In the genomic region with DNA sequence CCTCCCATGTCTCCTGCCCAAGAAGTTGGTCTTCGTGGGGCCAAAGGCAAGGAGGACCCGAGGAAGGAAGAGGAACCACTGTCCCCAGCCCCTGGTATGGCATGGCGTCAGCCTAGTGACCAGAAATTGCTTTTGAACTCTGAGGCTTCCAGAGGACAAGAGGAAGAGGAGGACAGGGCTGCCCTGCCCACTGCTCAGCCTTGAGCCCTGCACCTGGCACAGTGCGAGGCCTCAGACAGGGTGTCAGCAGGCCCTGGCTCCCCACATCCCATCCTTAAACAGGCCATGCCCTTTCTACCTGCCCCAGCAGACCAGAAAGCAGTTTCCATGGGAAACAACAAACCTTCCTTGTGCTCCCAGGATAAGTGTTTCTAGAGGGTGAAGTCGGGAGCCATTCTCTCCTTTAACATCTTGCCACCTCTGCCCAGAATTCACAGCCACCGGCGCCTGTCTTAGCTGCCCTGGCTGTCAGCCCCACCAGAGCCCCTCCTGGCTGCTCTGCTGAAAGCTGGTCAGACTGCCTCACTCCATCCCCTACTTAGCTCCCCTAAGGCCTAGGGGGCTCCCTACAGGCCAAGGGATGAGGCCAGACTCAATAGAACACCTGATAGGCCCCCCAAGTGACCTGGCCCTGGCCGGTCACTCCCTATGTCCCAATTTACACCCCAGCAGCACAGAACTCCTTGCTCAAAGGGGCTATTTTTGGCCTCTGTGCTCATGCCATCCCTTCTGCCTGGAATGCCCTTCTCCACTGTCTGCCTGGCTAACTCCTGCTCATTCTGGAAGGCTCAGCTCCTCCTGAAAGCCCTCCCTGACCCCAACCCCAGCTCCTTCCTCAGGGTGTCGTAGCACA, we compare ENCODE assay signal across 20 cellular contexts. TPM values are rescaled to one million over a fixed set of nuclear protein-coding genes. Genes with fewer than 3 reads are reported as not detected.
DNase-seq lines count a peak whose midpoint lies in the region; ATAC-seq and TF ChIP-seq lines count a peak whose summit lies in the region.
"Had no signal": no experiment of that assay in that cellular context is flagged by ENCODE, and none has a peak within 500 bp of the region (broad histone marks: within the 10 kb centered on the region; RNA-seq: fewer than 3 reads in every experiment).

No MANE protein-coding gene starts in this region.

- no peak overlapping the region for H2AFZ ChIP-seq in mammary epithelial cell (ENCODE audit: low read depth, low read length)
- H2AFZ ChIP-seq: GM23338 had no signal

- ATAC-seq in left lobe of liver, result no peak
- no peak for ATAC-seq in activated T-cell treated with anti-CD3 and anti-CD28 coated beads, Interleukin-2, amount 50 U/mL, for 72 hours (replicated peaks in 1 of 2)
- ATAC-seq: activated CD4-positive, alpha-beta T cell treated with anti-CD3 and anti-CD28 coated beads for 36 hours; GM23338 had no signal

- peaks cover 31% of the 10 kb centered on the region for H3K27me3 Mint-ChIP-seq in activated CD4-positive, alpha-beta T cell treated with anti-CD3 and anti-CD28 coated beads, Interleukin-2, amount 10 ng/mL, durations not matched to agents 24 days and 14 days
- peaks cover 16% of the 10 kb centered on the region for H3K27me3 Mint-ChIP-seq in activated T-cell treated with anti-CD3 and anti-CD28 coated beads, Interleukin-2, amount 50 U/mL, for 72 hours (ENCODE audit: low read depth)

- WGBS in mammary epithelial cell (ENCODE audit: low coverage, missing lambda C conversion rate), result 67% methylated on average over 9 of the region's 9 CpGs

- TF ChIP-seq CTCF in breast epithelium (IDR thresholded peaks at IDR 0.05) (no peak), mammary epithelial cell (conservative IDR thresholded peaks at IDR 0.05 in 1 of 2, IDR thresholded peaks at IDR 0.05 in 1 of 2; ENCODE audit: extremely low read depth in 1 of 2, insufficient read depth in 1 of 2, low read depth in 1 of 2, low read length in 2 of 2) (no peak)

- H3K4me2 ChIP-seq in mammary epithelial cell (ENCODE audit: insufficient read depth, low read depth, low read length) (no peak overlapping the region), skeletal muscle satellite cell (ENCODE audit: low read length) (no peak overlapping the region)
- H3K4me2 ChIP-seq: GM23338 had no signal

- in situ Hi-C loops in mammary epithelial cell (cut with MboI; ENCODE audit: low sequenced_read_pairs in 2 of 2), result no loop called here

- CTCF ChIA-PET in mammary epithelial cell (lab: Charles Lee; ENCODE audit: low non-redundant PET), result interaction anchor here (0.6 kb wide), 1 partner anchor 41 kb away, joined by 12 read pairs; no protein-coding TSS in a partner anchor

- no TSS peak for BruUV-seq in mammary epithelial cell (replicated peaks; lab: Mats Ljungman, UMichigan)

- H3K9me3 Mint-ChIP-seq in activated CD4-positive, alpha-beta T cell treated with anti-CD3 and anti-CD28 coated beads, Interleukin-2, amount 10 ng/mL, durations not matched to agents 24 days and 14 days, result no peaks in the 10 kb centered on the region
- H3K9me3 Mint-ChIP-seq in activated T-cell treated with anti-CD3 and anti-CD28 coated beads, Interleukin-2, amount 50 U/mL, for 72 hours, result no peaks in the 10 kb centered on the region
- H3K9me3 Mint-ChIP-seq: GM23338 had no signal

- dilution Hi-C loops in mammary epithelial cell (cut with HindIII; ENCODE audit: low sequenced_read_pairs), result no loop called here

- H3K9ac ChIP-seq in mammary epithelial cell (ENCODE audit: insufficient read depth, low read length) (no peak overlapping the region), skeletal muscle satellite cell (ENCODE audit: low read depth, low read length) (peak overlapping the region; percentile 89)

- H4K20me1 ChIP-seq in mammary epithelial cell (ENCODE audit: insufficient read depth, low read length), result no peaks in the 10 kb centered on the region

- no peak for TF ChIP-seq POLR2A in breast epithelium (IDR thresholded peaks at IDR 0.05)

- H3K27me3 ChIP-seq in breast epithelium, result no peaks in the 10 kb centered on the region
- peaks cover 8% of the 10 kb centered on the region for H3K27me3 ChIP-seq in mammary epithelial cell (ENCODE audit: insufficient read depth, low read length)
- no peaks in the 10 kb centered on the region for H3K27me3 ChIP-seq in layer of hippocampus (ENCODE audit: control insufficient read depth, insufficient read depth, low read length)
- H3K27me3 ChIP-seq in skeletal muscle satellite cell (ENCODE audit: control insufficient read depth, insufficient read depth, low read length), result no peaks in the 10 kb centered on the region
- H3K27me3 ChIP-seq: MG63, Peyer's patch had no signal

- H3K27ac ChIP-seq in breast epithelium (peak overlapping the region; percentile 64 to 81), mammary epithelial cell (ENCODE audit: insufficient read depth, low read depth, low read length) (no peak overlapping the region), layer of hippocampus (ENCODE audit: low read depth, low read length) (peak overlapping the region; percentile 35)

- no peaks in the 10 kb centered on the region for H3K36me3 ChIP-seq in breast epithelium
- no peaks in the 10 kb centered on the region for H3K36me3 ChIP-seq in mammary epithelial cell (ENCODE audit: insufficient read depth, low read length)
- peaks cover 87% of the 10 kb centered on the region for H3K36me3 ChIP-seq in skeletal muscle satellite cell (ENCODE audit: insufficient read depth, low read length)
- H3K36me3 ChIP-seq: Peyer's patch had no signal

- no peaks in the 10 kb centered on the region for H3K4me1 Mint-ChIP-seq in activated CD4-positive, alpha-beta T cell treated with anti-CD3 and anti-CD28 coated beads, Interleukin-2, amount 10 ng/mL, durations not matched to agents 24 days and 14 days
- H3K4me1 Mint-ChIP-seq in activated T-cell treated with anti-CD3 and anti-CD28 coated beads, Interleukin-2, amount 50 U/mL, for 72 hours (ENCODE audit: low read depth), result no peaks in the 10 kb centered on the region
- H3K4me1 Mint-ChIP-seq: activated CD4-positive, alpha-beta T cell treated with anti-CD3 and anti-CD28 coated beads for 36 hours had no signal

- H3K4me3 ChIP-seq in breast epithelium (no peak overlapping the region), mammary epithelial cell (replicated peaks in 1 of 3; ENCODE audit: insufficient read depth in 1 of 3, low read depth in 2 of 3, low read length in 3 of 3) (no peak overlapping the region), skeletal muscle satellite cell (ENCODE audit: low read length) (no peak overlapping the region)
- H3K4me3 ChIP-seq: GM23338, MG63, Peyer's patch had no signal

- H3K36me3 Mint-ChIP-seq in activated CD4-positive, alpha-beta T cell treated with anti-CD3 and anti-CD28 coated beads, Interleukin-2, amount 10 ng/mL, durations not matched to agents 24 days and 14 days (ENCODE audit: low read depth), result no peaks in the 10 kb centered on the region
- no peaks in the 10 kb centered on the region for H3K36me3 Mint-ChIP-seq in activated T-cell treated with anti-CD3 and anti-CD28 coated beads, Interleukin-2, amount 50 U/mL, for 72 hours (ENCODE audit: insufficient read depth in 2 of 2)
- H3K36me3 Mint-ChIP-seq: activated naive CD8-positive, alpha-beta T cell had no signal

- H3K27ac Mint-ChIP-seq in activated CD4-positive, alpha-beta T cell treated with anti-CD3 and anti-CD28 coated beads, Interleukin-2, amount 10 ng/mL, durations not matched to agents 24 days and 14 days, result no peak overlapping the region
- no peak overlapping the region for H3K27ac Mint-ChIP-seq in activated T-cell treated with anti-CD3 and anti-CD28 coated beads, Interleukin-2, amount 50 U/mL, for 72 hours
- H3K27ac Mint-ChIP-seq: activated CD4-positive, alpha-beta T cell treated with anti-CD3 and anti-CD28 coated beads for 36 hours; activated naive CD8-positive, alpha-beta T cell; GM23338 had no signal

- no peaks in the 10 kb centered on the region for H3K9me3 ChIP-seq in breast epithelium
- peaks cover 5% of the 10 kb centered on the region for H3K9me3 ChIP-seq in mammary epithelial cell (replicated peaks; ENCODE audit: insufficient read depth, low read length)
- no peaks in the 10 kb centered on the region for H3K9me3 ChIP-seq in skeletal muscle satellite cell (replicated peaks; ENCODE audit: low read length)
- H3K9me3 ChIP-seq: MG63, Peyer's patch had no signal

- no peak overlapping the region for H3K4me3 Mint-ChIP-seq in activated CD4-positive, alpha-beta T cell treated with anti-CD3 and anti-CD28 coated beads, Interleukin-2, amount 10 ng/mL, durations not matched to agents 24 days and 14 days
- H3K4me3 Mint-ChIP-seq in activated T-cell treated with anti-CD3 and anti-CD28 coated beads, Interleukin-2, amount 50 U/mL, for 72 hours, result no peak overlapping the region
- H3K4me3 Mint-ChIP-seq: activated CD4-positive, alpha-beta T cell treated with anti-CD3 and anti-CD28 coated beads for 36 hours; activated naive CD8-positive, alpha-beta T cell; GM23338 had no signal

- intact Hi-C loops in breast epithelium (cut with DNase I; ENCODE audit: low total_unique reads) (no loop called here), mammary epithelial cell (cut with micrococcal nuclease) (loop anchor here (5.0 kb wide), 1 partner anchor 38 kb away; no protein-coding TSS in a partner anchor)
- intact Hi-C loops in activated CD4-positive, alpha-beta T cell treated with anti-CD3 and anti-CD28 coated beads, Interleukin-2, amount 10 ng/mL, durations not matched to agents 24 days and 14 days (cut with micrococcal nuclease), result no loop called here

- DNase-seq in breast epithelium (ENCODE audit: low spot score in 2 of 2) (no peak), mammary epithelial cell (no peak), left lobe of liver (ENCODE audit: low spot score) (no peak), NCI-H510A treated with DMSO at 0.1 percent for 48 hours (lab: John Stamatoyannopoulos, UW) (no peak)
- DNase-seq in activated CD4-positive, alpha-beta T cell treated with anti-CD3 and anti-CD28 coated beads, Interleukin-2, amount 10 ng/mL, durations not matched to agents 24 days and 14 days, result no peak
- DNase-seq in activated T-cell treated with anti-CD3 and anti-CD28 coated beads, Interleukin-2, amount 50 U/mL, for 72 hours, result no peak
- DNase-seq: 8988T; activated CD4-positive, alpha-beta T cell treated with anti-CD3 and anti-CD28 coated beads for 36 hours; activated T-cell treated with anti-CD3 and anti-CD28 coated beads for 4 hours; central memory CD4-positive, alpha-beta T cell; DMS79; MG63; NCI-H187; NCI-H526; Peyer's patch; posterior cingulate gyrus had no signal

- H3K79me2 ChIP-seq in mammary epithelial cell (ENCODE audit: insufficient read depth, low read length), result no peaks in the 10 kb centered on the region

- H3K4me1 ChIP-seq in breast epithelium (peaks cover 11 to 13% of the 10 kb centered on the region in 2 donors), mammary epithelial cell (ENCODE audit: insufficient read depth, low read length) (peaks cover 18% of the 10 kb centered on the region), skeletal muscle satellite cell (ENCODE audit: control insufficient read depth, insufficient read depth, low read length) (peaks cover 52% of the 10 kb centered on the region)

RNA-seq across cellular contexts. Expression of gene ATOH8, which starts 20.6 kb away (rescaled TPM):
- total RNA-seq in breast epithelium (100 to 1,000 TPM in 1 of 3 donors, 10 to 100 TPM in 2; 20.8 to 167 (median 46.2) TPM), mammary epithelial cell (not detected), left lobe of liver (28.0 TPM)
- not detected for polyA plus RNA-seq in mammary epithelial cell
- polyA minus RNA-seq in mammary epithelial cell, result not detected
- 36.3 and 44.6 TPM in 2 replicates for total RNA-seq in skeletal muscle satellite cell (2012; rRNA removed)
- 0.19 TPM in 1 of 2 replicates, not detected in the other for total RNA-seq in activated CD4-positive, alpha-beta T cell treated with anti-CD3 and anti-CD28 coated beads, Interleukin-2, amount 10 ng/mL, durations not matched to agents 24 days and 14 days
- not detected for total RNA-seq in activated T-cell treated with anti-CD3 and anti-CD28 coated beads, Interleukin-2, amount 50 U/mL, for 72 hours
- total RNA-seq: activated CD4-positive, alpha-beta T cell treated with anti-CD3 and anti-CD28 coated beads for 36 hours had no signal

Comparison
In these comparisons a context has a peak if more than half of its experiments do, and no peak if none do; other contexts are left out.
1. RNA of gene ATOH8, which starts 20.6 kb away (total RNA-seq): 20.8 to 167 TPM in breast epithelium and 28.0 TPM in left lobe of liver (single experiment); 0.19 TPM in activated CD4-positive, alpha-beta T cell treated with anti-CD3 and anti-CD28 coated beads, Interleukin-2, amount 10 ng/mL, durations not matched to agents 24 days and 14 days, not detected in activated T-cell treated with anti-CD3 and anti-CD28 coated beads, Interleukin-2, amount 50 U/mL, for 72 hours and not detected in mammary epithelial cell; every median in the first group is over 10 times any median in the second.